In genomic region chr1:39609618-39610331, GRCh38 we compare ENCODE assay signal across 8 cellular contexts. TPM values are rescaled to one million over a fixed set of nuclear protein-coding genes. Genes with fewer than 3 reads are reported as not detected.
DNase-seq lines count a peak whose midpoint lies in the region; ATAC-seq, FAIRE-seq and TF ChIP-seq lines count a peak whose summit lies in the region.

No MANE protein-coding gene starts in this region.

- no peak overlapping the region for H3K4me3 ChIP-seq in CD8-positive, alpha-beta T cell (ENCODE audit: low read depth, low read length)
- H3K4me3 ChIP-seq in SK-N-SH (ENCODE audit: low read depth in 2 of 2, low read length in 1 of 2) = no peak overlapping the region
- peak overlapping the region; percentile 37 for H3K4me3 ChIP-seq in left ventricle myocardium inferior
- H3K4me3 ChIP-seq in small intestine (ENCODE audit: low read depth in 1 of 2, low read length in 2 of 2) = no peak overlapping the region

- H3K27me3 Mint-ChIP-seq in CD8-positive, alpha-beta T cell (ENCODE audit: low read depth) = peaks cover 12% of the 10 kb centered on the region

- no peaks in the 10 kb centered on the region for H4K20me1 ChIP-seq in SK-N-SH (ENCODE audit: insufficient read depth)

- no peaks in the 10 kb centered on the region for H3K9me3 ChIP-seq in CD8-positive, alpha-beta T cell (ENCODE audit: low read length)
- H3K9me3 ChIP-seq in SK-N-SH (no peaks in the 10 kb centered on the region), left ventricle myocardium inferior (replicated peaks) (no peaks in the 10 kb centered on the region), small intestine (ENCODE audit: control insufficient read depth, low read depth) (no peaks in the 10 kb centered on the region)

- no peak overlapping the region for H3K27ac ChIP-seq in CD8-positive, alpha-beta T cell (ENCODE audit: low read depth, low read length)
- no peak overlapping the region for H3K27ac ChIP-seq in SK-N-SH (ENCODE audit: low read depth in 2 of 2, low read length in 1 of 2)
- H3K27ac ChIP-seq in left ventricle myocardium inferior (replicated peaks) = peak overlapping the region; percentile 63
- H3K27ac ChIP-seq in small intestine (ENCODE audit: low read depth in 1 of 2, low read length in 1 of 2) = no peak overlapping the region

- H3F3A ChIP-seq in SK-N-SH (replicated peaks; ENCODE audit: insufficient read depth) = peaks cover 3% of the 10 kb centered on the region

- no peak overlapping the region for H3K4me3 Mint-ChIP-seq in CD8-positive, alpha-beta T cell

- POLR2A ChIA-PET in CD8-positive, alpha-beta T cell (lab: Charles Lee) = no interaction called here
- POLR2A ChIA-PET in SK-N-SH (lab: Yijun Ruan, JAX) = interaction anchor here (0.9 kb wide), 1 partner anchor 113 kb away, joined by 3 read pairs; no protein-coding TSS in a partner anchor

- no peak overlapping the region for H3K9ac ChIP-seq in SK-N-SH

- peak; percentile 55 for TF ChIP-seq CTCF in CD8-positive, alpha-beta T cell (IDR thresholded peaks at IDR 0.05)
- TF ChIP-seq CTCF in SK-N-SH (IDR thresholded peaks at IDR 0.05) (peak; percentile 52), left ventricle myocardium inferior (IDR thresholded peaks at IDR 0.05; ENCODE audit: borderline replicate concordance) (peak; percentile 79)

- H3K79me2 ChIP-seq in SK-N-SH (ENCODE audit: insufficient read depth) = no peaks in the 10 kb centered on the region

- H2AFZ ChIP-seq in SK-N-SH (ENCODE audit: low read depth) = no peak overlapping the region

- H3K27ac Mint-ChIP-seq in CD8-positive, alpha-beta T cell = no peak overlapping the region

- ATAC-seq in CD8-positive, alpha-beta T cell = peak; percentile 72
- ATAC-seq in HG03066 (IDR thresholded peaks at IDR 0.05; ENCODE audit: low read depth, unreplicated experiment) = peak; percentile 71
- ATAC-seq in GM21381 (IDR thresholded peaks at IDR 0.05; ENCODE audit: unreplicated experiment) = no peak

- no peaks in the 10 kb centered on the region for H3K36me3 Mint-ChIP-seq in CD8-positive, alpha-beta T cell

- peaks cover 8% of the 10 kb centered on the region for H3K4me1 Mint-ChIP-seq in CD8-positive, alpha-beta T cell (ENCODE audit: low read depth)

- no peak for FAIRE-seq in small intestine (lab: Jason Lieb, UNC)

- TF ChIP-seq EP300 in SK-N-SH (IDR thresholded peaks at IDR 0.05; ENCODE audit: borderline replicate concordance in 1 of 2, low read depth in 1 of 2, low read length in 1 of 2) = no peak

- CTCF ChIA-PET in CD8-positive, alpha-beta T cell (lab: Charles Lee) = interaction anchor here (1.0 to 9.4 kb wide), 6 partner anchors 8 to 109 kb away, joined by 3 to 171 read pairs (median 14); no protein-coding TSS in a partner anchor
- CTCF ChIA-PET in SK-N-SH (lab: Yijun Ruan, JAX) = interaction anchor here (0.7 to 12.9 kb wide), 7 partner anchors 13 to 62 kb away, joined by 3 to 459 read pairs (median 6); partner anchors contain the start of gene NT5C1A

- intact Hi-C loops in CD8-positive, alpha-beta T cell (cut with DNase I, micrococcal nuclease) = no loop called here
- intact Hi-C loops in left ventricle myocardium inferior (cut with micrococcal nuclease) = loop anchor here (2.0 to 5.0 kb wide), 2 partner anchors 43 to 113 kb away; no protein-coding TSS in a partner anchor

- H3K4me2 ChIP-seq in SK-N-SH = no peak overlapping the region

- no peaks in the 10 kb centered on the region for H3K9me2 ChIP-seq in SK-N-SH

- TF ChIP-seq RAD21 in SK-N-SH (IDR thresholded peaks at IDR 0.05; ENCODE audit: low read length) = no peak

- no peaks in the 10 kb centered on the region for H3K27me3 ChIP-seq in CD8-positive, alpha-beta T cell (ENCODE audit: insufficient read depth, low read length)
- H3K27me3 ChIP-seq in SK-N-SH (ENCODE audit: insufficient read depth) (no peaks in the 10 kb centered on the region), left ventricle myocardium inferior (ENCODE audit: low read depth) (peaks cover 14% of the 10 kb centered on the region), small intestine (ENCODE audit: control insufficient read depth in 2 of 2, insufficient read depth in 2 of 2, low read length in 2 of 2) (no peaks in the 10 kb centered on the region)

- 91% methylated on average over 30 of the region's 42 CpGs for WGBS in SK-N-SH (ENCODE audit: low lambda C conversion rate)
- 26 to 40% (median 39%) methylated on average over 36 to 42 of the region's 42 CpGs for WGBS in small intestine, 3 donors

- DNase-seq in CD8-positive, alpha-beta T cell = peak; percentile 55 to 86 (median 70)
- DNase-seq in SK-N-SH = peak; percentile 65
- DNase-seq in activated naive CD4-positive, alpha-beta T cell treated with Interleukin-2 at 50 U/mL for 16 hours = peak; percentile 86
- DNase-seq in left ventricle myocardium inferior = peak; percentile 82
- DNase-seq in small intestine = peak; percentile 46
- no peak for DNase-seq in kidney glomerular epithelial cell (lab: John Stamatoyannopoulos, UW)

- H3K9me3 Mint-ChIP-seq in CD8-positive, alpha-beta T cell = no peaks in the 10 kb centered on the region

- no peaks in the 10 kb centered on the region for H3K4me1 ChIP-seq in CD8-positive, alpha-beta T cell (ENCODE audit: insufficient read depth, low read length)
- H3K4me1 ChIP-seq in SK-N-SH (ENCODE audit: control insufficient read depth in 1 of 2, insufficient read depth in 2 of 2, low read depth in 1 of 2, low read length in 1 of 2) (no peaks in the 10 kb centered on the region; a peak in 1 of 4 replicates), left ventricle myocardium inferior (peaks cover 11% of the 10 kb centered on the region), small intestine (ENCODE audit: control insufficient read depth in 2 of 2, insufficient read depth in 1 of 2, low read depth in 1 of 2, low read length in 1 of 2) (no peaks in the 10 kb centered on the region)

- no peaks in the 10 kb centered on the region for H3K36me3 ChIP-seq in CD8-positive, alpha-beta T cell (ENCODE audit: insufficient read depth, low read length)
- H3K36me3 ChIP-seq in SK-N-SH (replicated peaks in 1 of 2; ENCODE audit: control insufficient read depth in 1 of 2, insufficient read depth in 2 of 2, low read length in 1 of 2) (no peaks in the 10 kb centered on the region), left ventricle myocardium inferior (no peaks in the 10 kb centered on the region), small intestine (ENCODE audit: control insufficient read depth in 2 of 2, insufficient read depth in 2 of 2, low read length in 2 of 2) (no peaks in the 10 kb centered on the region)

TF ChIP-seq in SK-N-SH, 30 proteins besides CTCF, POLR2A, EP300 and RAD21 (continues in another document):
- TF ChIP-seq REST (IDR thresholded peaks at IDR 0.05; ENCODE audit: low read depth, low read length) (no peak), ZBTB33 (IDR thresholded peaks at IDR 0.05; ENCODE audit: borderline replicate concordance, low read depth) (no peak), FOXM1 (IDR thresholded peaks at IDR 0.05; ENCODE audit: low read depth) (no peak), MAX (IDR thresholded peaks at IDR 0.05; ENCODE audit: low read depth) (no peak)

RNA-seq across cellular contexts. Expression of gene HEYL, which starts 29.7 kb away (rescaled TPM):
- total RNA-seq in CD8-positive, alpha-beta T cell = not detected
- polyA plus RNA-seq in SK-N-SH (2012; rRNA removed) (not detected in 2 replicates), small intestine (1 to 10 TPM in 2 of 3 donors, not detected in 1; 1.1 to 4.7 TPM)
- polyA plus RNA-seq in SK-N-SH (2012; cell fraction: cytosol; rRNA removed) = not detected in 2 replicates
- not detected in 2 replicates for polyA plus RNA-seq in SK-N-SH (2012; cell fraction: nucleus; rRNA removed)
- 21.2 TPM for total RNA-seq in left ventricle myocardium inferior

RNA-seq across cellular contexts. Expression of gene PABPC4, which starts 33.2 kb away (rescaled TPM):
- 100 to 1,000 TPM; 418 to 455 TPM for total RNA-seq in CD8-positive, alpha-beta T cell
- 63.0 and 68.8 TPM in 2 replicates for polyA plus RNA-seq in SK-N-SH (2012; rRNA removed)
- 71.5 and 73.9 TPM in 2 replicates for polyA plus RNA-seq in SK-N-SH (2012; cell fraction: cytosol; rRNA removed)
- 273 and 297 TPM in 2 replicates for polyA plus RNA-seq in SK-N-SH (2012; cell fraction: nucleus; rRNA removed)
- total RNA-seq in left ventricle myocardium inferior = 210 TPM
- 100 to 1,000 TPM in 1 of 3 donors, 10 to 100 TPM in 2; 67.5 to 121 (median 87.3) TPM for polyA plus RNA-seq in small intestine

Comparison
In these comparisons a context has a peak if more than half of its experiments do, and no peak if none do; other contexts are left out.
1. RNA of gene HEYL, which starts 29.7 kb away (total RNA-seq): 21.2 TPM in left ventricle myocardium inferior (single experiment); not detected in CD8-positive, alpha-beta T cell; every median in the first group is over 10 times any median in the second.
2. Peak in every context shown above with its lines, with median percentiles within 50 percentile points of each other: CTCF ChIP-seq.